ENCODE assay signal across 8 cellular contexts in genomic region chr12:50055831-50056628, GRCh38. TPM values are rescaled to one million over a fixed set of nuclear protein-coding genes. Genes with fewer than 3 reads are reported as not detected.
DNase-seq lines count a peak whose midpoint lies in the region; ATAC-seq lines count a peak whose summit lies in the region.

No MANE protein-coding gene starts in this region.

- peaks cover 35 to 50% (median 47%) of the 10 kb centered on the region in 4 donors for H3K4me1 Mint-ChIP-seq in naive thymus-derived CD8-positive, alpha-beta T cell

- DNase-seq in AML-193 (lab: John Stamatoyannopoulos, UW) = peak; percentile 24 to 42
- DNase-seq in NCI-H526 treated with DMSO at 0.1 percent for 48 hours (lab: John Stamatoyannopoulos, UW) = peak; percentile 17
- DNase-seq in activated CD8-positive, alpha-beta memory T cell treated with anti-CD3 and anti-CD28 coated beads, Interleukin-2, amount 50 U/mL, for 48 hours = peak; percentile 80
- DNase-seq in naive thymus-derived CD8-positive, alpha-beta T cell = peak; percentile 29 to 78 (median 59)
- peak; percentile 86 for DNase-seq in superior temporal gyrus (ENCODE audit: extremely low spot score)

- H3K4me3 Mint-ChIP-seq in naive thymus-derived CD8-positive, alpha-beta T cell = peak overlapping the region; percentile 71 to 98 (median 90)

- ATAC-seq in GM21723 (IDR thresholded peaks at IDR 0.05; ENCODE audit: unreplicated experiment) = peak; percentile 58
- peak; percentile 65 for ATAC-seq in esophagus mucosa
- ATAC-seq in naive thymus-derived CD8-positive, alpha-beta T cell = peak; percentile 24 to 43
- no peak for ATAC-seq in GM21381 (IDR thresholded peaks at IDR 0.05; ENCODE audit: unreplicated experiment)

- POLR2A ChIA-PET in naive thymus-derived CD8-positive, alpha-beta T cell (lab: Charles Lee) = interaction anchor here (0.6 to 2.0 kb wide), 3 partner anchors 15 to 89 kb away, joined by 3 to 6 read pairs (median 6); no protein-coding TSS in a partner anchor

- peak overlapping the region in 5 of 10 donors; percentile 12 to 76 (median 63) for H3K27ac Mint-ChIP-seq in naive thymus-derived CD8-positive, alpha-beta T cell

- no peaks in the 10 kb centered on the region for H3K36me3 Mint-ChIP-seq in naive thymus-derived CD8-positive, alpha-beta T cell

- H3K27me3 Mint-ChIP-seq in naive thymus-derived CD8-positive, alpha-beta T cell = peaks cover 11 to 38% (median 35%) of the 10 kb centered on the region in 5 donors

- no peaks in the 10 kb centered on the region for H3K9me3 Mint-ChIP-seq in naive thymus-derived CD8-positive, alpha-beta T cell

RNA-seq across cellular contexts. Expression of gene ASIC1, which starts 1.4 kb away (rescaled TPM):
- total RNA-seq in esophagus mucosa = 2.1 TPM
- 10 to 100 TPM; 11.7 to 12.2 TPM for total RNA-seq in naive thymus-derived CD8-positive, alpha-beta T cell
- polyA plus RNA-seq in naive thymus-derived CD8-positive, alpha-beta T cell = 1 to 10 TPM in 2 of 3 donors, under 1 TPM in 1; 0.97 to 1.3 (median 1.0) TPM

RNA-seq across cellular contexts. Expression of gene SMARCD1, which starts 29.1 kb away (rescaled TPM):
- 28.8 TPM for total RNA-seq in esophagus mucosa
- 10 to 100 TPM; 63.1 to 71.8 TPM for total RNA-seq in naive thymus-derived CD8-positive, alpha-beta T cell
- 10 to 100 TPM in 2 of 3 donors, 1 to 10 TPM in 1; 9.7 to 16.8 (median 16.0) TPM for polyA plus RNA-seq in naive thymus-derived CD8-positive, alpha-beta T cell

RNA-seq across cellular contexts. Expression of gene RACGAP1, which starts 30.7 kb away (rescaled TPM):
- total RNA-seq in esophagus mucosa = 47.6 TPM
- 10 to 100 TPM; 11.0 to 12.8 TPM for total RNA-seq in naive thymus-derived CD8-positive, alpha-beta T cell
- 10 to 100 TPM in 1 of 3 donors, 1 to 10 TPM in 2; 8.4 to 11.5 (median 8.6) TPM for polyA plus RNA-seq in naive thymus-derived CD8-positive, alpha-beta T cell

RNA-seq across cellular contexts. Expression of gene GPD1, which starts 47.8 kb away (rescaled TPM):
- 0.56 TPM for total RNA-seq in esophagus mucosa
- total RNA-seq in naive thymus-derived CD8-positive, alpha-beta T cell = 1 to 10 TPM; 1.1 to 1.5 TPM
- not detected for polyA plus RNA-seq in naive thymus-derived CD8-positive, alpha-beta T cell

RNA-seq across cellular contexts. Expression of gene COX14, which starts 56.0 kb away (rescaled TPM):
- total RNA-seq in esophagus mucosa = 37.9 TPM
- total RNA-seq in naive thymus-derived CD8-positive, alpha-beta T cell = 10 to 100 TPM; 43.4 to 47.1 TPM
- 100 to 1,000 TPM; 266 to 317 (median 298) TPM for polyA plus RNA-seq in naive thymus-derived CD8-positive, alpha-beta T cell

Comparison
In these comparisons a context has a peak if more than half of its experiments do, and no peak if none do; other contexts are left out.
1. DNase-seq: peak in every context shown above with its lines; median percentile 86 in superior temporal gyrus; 80 in activated CD8-positive, alpha-beta memory T cell treated with anti-CD3 and anti-CD28 coated beads, Interleukin-2, amount 50 U/mL, for 48 hours; 59 in naive thymus-derived CD8-positive, alpha-beta T cell; 33 in AML-193; 17 in NCI-H526 treated with DMSO at 0.1 percent for 48 hours.